Comparison of ENCODE assay signal across 8 cellular contexts in genomic region chr11:3169235-3169951, GRCh38. TPM values are rescaled to one million over a fixed set of nuclear protein-coding genes. Genes with fewer than 3 reads are reported as not detected.
A peak's percentile ranks its signal among the peaks of the same experiment; 100 is the strongest.
DNase-seq lines count a peak whose midpoint lies in the region; ATAC-seq, FAIRE-seq and TF ChIP-seq lines count a peak whose summit lies in the region.

No MANE protein-coding gene starts in this region.

- H3K9ac ChIP-seq in astrocyte (ENCODE audit: low read length) (peak overlapping the region; percentile 67), iPS-15b (ENCODE audit: low read depth, low read length) (no peak overlapping the region)

- intact Hi-C loops in CD14-positive monocyte (cut with micrococcal nuclease): no loop called here

- H3K36me3 ChIP-seq in MG63: no peaks in the 10 kb centered on the region
- no peaks in the 10 kb centered on the region for H3K36me3 ChIP-seq in astrocyte (ENCODE audit: insufficient read depth, low read length)
- H3K36me3 ChIP-seq in iPS-15b (ENCODE audit: control insufficient read depth, insufficient read depth, low read length): no peaks in the 10 kb centered on the region

- peak; percentile 32 for FAIRE-seq in astrocyte (lab: Jason Lieb, UNC)

- peaks cover 4% of the 10 kb centered on the region for H3K79me2 ChIP-seq in astrocyte (ENCODE audit: insufficient read depth, low read length)

- CTCF ChIA-PET in GM10248 (lab: Yijun Ruan, JAX): no interaction called here

- ATAC-seq in GM21367 (IDR thresholded peaks at IDR 0.05; ENCODE audit: unreplicated experiment) (no peak), GM18858 (IDR thresholded peaks at IDR 0.05; ENCODE audit: unreplicated experiment) (no peak)

- peak overlapping the region; percentile 18 for H3K4me3 ChIP-seq in MG63
- peak overlapping the region; percentile 58 for H3K4me3 ChIP-seq in astrocyte (ENCODE audit: insufficient read depth, low read depth, low read length)
- H3K4me3 ChIP-seq in iPS-15b (ENCODE audit: low read depth, low read length): peak overlapping the region; percentile 13

- no peaks in the 10 kb centered on the region for H3K9me3 ChIP-seq in MG63
- H3K9me3 ChIP-seq in astrocyte (ENCODE audit: insufficient read depth, low read depth, low read length): peaks cover 3% of the 10 kb centered on the region
- no peaks in the 10 kb centered on the region for H3K9me3 ChIP-seq in iPS-15b (ENCODE audit: control insufficient read depth, insufficient read depth, low read length)

- H4K20me1 ChIP-seq in astrocyte (ENCODE audit: insufficient read depth, low read length): peaks cover 2% of the 10 kb centered on the region

- H3K4me3 Mint-ChIP-seq in CD14-positive monocyte (peak overlapping the region; percentile 71 to 88), astrocyte (ENCODE audit: unreplicated experiment) (peak overlapping the region; percentile 7)

- H3K4me1 Mint-ChIP-seq in CD14-positive monocyte (peaks cover 31% of the 10 kb centered on the region), astrocyte (ENCODE audit: low read depth, unreplicated experiment) (peaks cover 10% of the 10 kb centered on the region)

- H2AFZ ChIP-seq in astrocyte (ENCODE audit: low read depth, low read length): peak overlapping the region; percentile 92

- H3K27ac Mint-ChIP-seq in CD14-positive monocyte (peak overlapping the region in 1 of 7 donors; percentile 79), astrocyte (ENCODE audit: unreplicated experiment) (peak overlapping the region; percentile 20)

- POLR2A ChIA-PET in GM10248 (lab: Yijun Ruan, JAX): no interaction called here

- H3K4me2 ChIP-seq in astrocyte (ENCODE audit: low read length): peak overlapping the region; percentile 88

- H3K4me1 ChIP-seq in astrocyte (ENCODE audit: insufficient read depth, low read length) (peaks cover 21% of the 10 kb centered on the region), iPS-15b (ENCODE audit: control insufficient read depth, insufficient read depth, low read length) (no peaks in the 10 kb centered on the region)

- no peak for TF ChIP-seq CTCF in CD14-positive monocyte (IDR thresholded peaks at IDR 0.05)
- TF ChIP-seq CTCF in astrocyte (IDR thresholded peaks at IDR 0.05; ENCODE audit: insufficient read depth, low read depth, low read length): no peak
- TF ChIP-seq CTCF in GM10248 (IDR thresholded peaks at IDR 0.05; ENCODE audit: control extremely low read depth, extremely low read depth, low read depth, missing control alignments): no peak

- H3K9me3 Mint-ChIP-seq in CD14-positive monocyte (peaks cover 0 to 2% (median 0%) of the 10 kb centered on the region in 7 donors), astrocyte (ENCODE audit: unreplicated experiment) (no peaks in the 10 kb centered on the region)

- H3K27ac ChIP-seq in astrocyte (ENCODE audit: low read depth, low read length): peak overlapping the region; percentile 62

- H3K36me3 Mint-ChIP-seq in CD14-positive monocyte: no peaks in the 10 kb centered on the region
- no peaks in the 10 kb centered on the region for H3K36me3 Mint-ChIP-seq in astrocyte (ENCODE audit: low read depth, unreplicated experiment)

- no peak for DNase-seq in CD14-positive monocyte (ENCODE audit: low spot score)
- peak; percentile 38 for DNase-seq in MG63
- peak; percentile 66 for DNase-seq in astrocyte (ENCODE audit: low read depth)
- peak; percentile 24 for DNase-seq in stimulated activated CD4-positive, alpha-beta T cell treated with anti-CD3 and anti-CD28 coated beads, Interleukin-12 subunit alpha, Interleukin-12 subunit beta, amount 100 ng/mL, for 4 hours
- no peak for DNase-seq in GM10248 (ENCODE audit: extremely low spot score)

- H3K27me3 Mint-ChIP-seq in CD14-positive monocyte (ENCODE audit: low read depth in 3 of 3) (peaks cover 15 to 29% (median 21%) of the 10 kb centered on the region in 3 donors), astrocyte (ENCODE audit: low read depth, unreplicated experiment) (peaks cover 14% of the 10 kb centered on the region)

- H3K27me3 ChIP-seq in MG63 (no peaks in the 10 kb centered on the region), astrocyte (ENCODE audit: insufficient read depth, low read length) (peaks cover 4% of the 10 kb centered on the region), iPS-15b (ENCODE audit: control insufficient read depth, insufficient read depth, low read length) (peaks cover 11% of the 10 kb centered on the region)

RNA-seq across cellular contexts. Expression of gene OSBPL5, which starts 4.3 kb away (rescaled TPM):
- 1 to 10 TPM; 3.1 to 6.8 TPM for polyA plus RNA-seq in CD14-positive monocyte
- total RNA-seq in MG63 (2014; rRNA removed; shearing (Covaris generic); ENCODE audit: low replicate concordance): 9.9 and 11.0 TPM in 2 replicates
- 29.0 and 34.2 TPM in 2 replicates for total RNA-seq in astrocyte

RNA-seq across cellular contexts. Expression of gene MRGPRG, which starts 49.2 kb away (rescaled TPM):
- polyA plus RNA-seq in CD14-positive monocyte: not detected
- total RNA-seq in MG63 (2014; rRNA removed; shearing (Covaris generic); ENCODE audit: low replicate concordance): not detected in 2 replicates
- total RNA-seq in astrocyte: not detected in 2 replicates

Comparison
In these comparisons a context has a peak if more than half of its experiments do, and no peak if none do; other contexts are left out.
1. DNase-seq: peak in MG63 (single experiment), astrocyte (single experiment) and stimulated activated CD4-positive, alpha-beta T cell treated with anti-CD3 and anti-CD28 coated beads, Interleukin-12 subunit alpha, Interleukin-12 subunit beta, amount 100 ng/mL, for 4 hours (single experiment); none in CD14-positive monocyte (single experiment) and GM10248 (single experiment).
2. Peak in every context shown above with its lines, with median percentiles within 50 percentile points of each other: H3K4me3 ChIP-seq.